In the genomic region with DNA sequence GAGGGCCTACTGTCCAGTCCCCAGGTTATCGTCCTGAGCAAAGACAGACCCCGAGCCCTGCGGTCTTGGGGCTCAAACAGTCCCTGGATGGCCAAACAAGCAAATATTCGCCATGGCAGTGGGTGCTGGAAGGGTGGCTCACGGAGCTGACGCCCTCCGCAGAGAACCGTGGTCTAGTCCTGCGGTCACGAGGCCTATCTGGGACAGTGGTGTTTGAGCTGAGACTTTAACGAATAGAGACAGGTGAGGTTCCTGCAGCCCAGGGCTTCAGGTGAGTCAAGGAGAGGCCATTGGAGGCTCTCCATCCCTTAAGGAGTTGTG, we compare ENCODE assay signal across 9 cellular contexts. TPM values are rescaled to one million over a fixed set of nuclear protein-coding genes. Genes with fewer than 3 reads are reported as not detected.
DNase-seq lines count a peak whose midpoint lies in the region; FAIRE-seq and TF ChIP-seq lines count a peak whose summit lies in the region.
"Had no signal": no experiment of that assay in that cellular context is flagged by ENCODE, and none has a peak within 500 bp of the region (broad histone marks: within the 10 kb centered on the region; RNA-seq: fewer than 3 reads in every experiment).

No MANE protein-coding gene starts in this region.

- peak overlapping the region; percentile 82 for H2AFZ ChIP-seq in Loucy (ENCODE audit: low read length)

- H3K27ac Mint-ChIP-seq in chondrocyte (ENCODE audit: unreplicated experiment) = peak overlapping the region; percentile 82

- peaks cover 0 to 6% (median 0%) of the 10 kb centered on the region in 11 experiments; a peak in 1 of 22 replicates for H3K36me3 ChIP-seq in BLaER1 treated with 17β-estradiol and CSF1 and Interleukin-3, amounts not matched to agents 10 nM and 100 nM
- H3K36me3 ChIP-seq in Loucy (ENCODE audit: insufficient read depth, low read length) = no peaks in the 10 kb centered on the region
- H3K36me3 ChIP-seq in mucosa of rectum (ENCODE audit: control insufficient read depth in 2 of 2, insufficient read depth in 2 of 2, low read length in 2 of 2) = no peaks in the 10 kb centered on the region

- peak overlapping the region; percentile 88 to 98 (median 95); a peak in 21 of 22 replicates for H3K27ac ChIP-seq in BLaER1 treated with 17β-estradiol and CSF1 and Interleukin-3, amounts not matched to agents 10 nM and 100 nM
- H3K27ac ChIP-seq in mucosa of rectum (ENCODE audit: low read depth in 2 of 2, low read length in 2 of 2) = peak overlapping the region; percentile 88 to 93

- H3K4me3 Mint-ChIP-seq in chondrocyte (ENCODE audit: unreplicated experiment) = peak overlapping the region; percentile 77

- no peaks in the 10 kb centered on the region for H3K36me3 Mint-ChIP-seq in chondrocyte (ENCODE audit: low read depth)

- H3K4me1 Mint-ChIP-seq in chondrocyte (ENCODE audit: low read depth) = peaks cover 20% of the 10 kb centered on the region

- peak overlapping the region; percentile 83 to 96 (median 91) for H3K4me2 ChIP-seq in BLaER1 treated with 17β-estradiol and CSF1 and Interleukin-3, amounts not matched to agents 10 nM and 100 nM
- H3K4me2 ChIP-seq in Loucy (ENCODE audit: low read depth, low read length, poor library complexity, severe bottlenecking) = peak overlapping the region; percentile 92

- no peak for FAIRE-seq in GM12891 (lab: Jason Lieb, UNC)
- FAIRE-seq: islet of Langerhans had no signal

- DNase-seq in chondrocyte (ENCODE audit: low spot score) (no peak), GM12891 (ENCODE audit: insufficient read length, low spot score) (no peak), GM10248 (ENCODE audit: extremely low spot score) (no peak)
- no peak for DNase-seq in stimulated activated CD4-positive, alpha-beta T cell treated with anti-CD3 and anti-CD28 coated beads, Interleukin-4, amount 100 ng/mL, for 4 hours
- no peak for DNase-seq in effector CD4-positive, alpha-beta T cell

- H3K27me3 ChIP-seq in BLaER1 treated with 17β-estradiol and CSF1 and Interleukin-3, amounts not matched to agents 10 nM and 100 nM = peaks cover 12 to 38% (median 28%) of the 10 kb centered on the region in 11 experiments; a peak in 20 of 22 replicates
- H3K27me3 ChIP-seq in Loucy (ENCODE audit: insufficient read depth, low read length, poor library complexity, severe bottlenecking) (peaks cover 33% of the 10 kb centered on the region), mucosa of rectum (ENCODE audit: control insufficient read depth in 2 of 2, insufficient read depth in 2 of 2, low read length in 2 of 2) (no peaks in the 10 kb centered on the region)

- H4K20me1 ChIP-seq in BLaER1 treated with 17β-estradiol and CSF1 and Interleukin-3, amounts not matched to agents 10 nM and 100 nM = peaks cover 0 to 11% (median 0%) of the 10 kb centered on the region in 11 experiments; a peak in 3 of 22 replicates
- H4K20me1 ChIP-seq in Loucy (ENCODE audit: insufficient read depth, low read length, poor library complexity, severe bottlenecking) = no peaks in the 10 kb centered on the region

- H3K9me3 ChIP-seq in BLaER1 treated with 17β-estradiol and CSF1 and Interleukin-3, amounts not matched to agents 10 nM and 100 nM (replicated peaks in 1 of 11) = peaks cover 0 to 15% (median 0%) of the 10 kb centered on the region in 11 experiments; a peak in 9 of 22 replicates
- H3K9me3 ChIP-seq in Loucy (ENCODE audit: insufficient read depth, low read depth, low read length) (no peaks in the 10 kb centered on the region), mucosa of rectum (ENCODE audit: control insufficient read depth in 2 of 2, low read length in 2 of 2) (no peaks in the 10 kb centered on the region)

- TF ChIP-seq CTCF in Loucy (conservative IDR thresholded peaks at IDR 0.05; ENCODE audit: low read length) (no peak), chondrocyte (IDR thresholded peaks at IDR 0.05) (no peak), GM10248 (IDR thresholded peaks at IDR 0.05; ENCODE audit: control extremely low read depth, extremely low read depth, low read depth, missing control alignments) (no peak)

- CTCF ChIA-PET in GM10248 (lab: Yijun Ruan, JAX) = interaction anchor here (0.8 to 1.8 kb wide), 6 partner anchors 10 to 541 kb away, joined by 3 to 9 read pairs (median 3); no protein-coding TSS in a partner anchor

- H3K79me2 ChIP-seq in Loucy (ENCODE audit: insufficient read depth, low read length) = peaks cover 6% of the 10 kb centered on the region; the same call in 1 of the 2 replicates

- peaks cover 5% of the 10 kb centered on the region; the same call in 1 of the 2 replicates for H3F3A ChIP-seq in Loucy (ENCODE audit: low read depth)

- POLR2A ChIA-PET in GM10248 (lab: Yijun Ruan, JAX) = interaction anchor here (0.6 to 0.8 kb wide), 2 partner anchors 265 to 657 kb away, joined by 3 to 5 read pairs; partner anchors contain the start of gene KBTBD8

- H3K9ac ChIP-seq in BLaER1 treated with 17β-estradiol and CSF1 and Interleukin-3, amounts not matched to agents 10 nM and 100 nM = peak overlapping the region; percentile 87 to 98 (median 96); a peak in 21 of 22 replicates
- H3K9ac ChIP-seq in Loucy (ENCODE audit: low read depth, low read length, poor library complexity, severe bottlenecking) (peak overlapping the region; percentile 85), mucosa of rectum (ENCODE audit: low read depth in 1 of 2, low read length in 2 of 2) (peak overlapping the region; percentile 88 to 95)

- no peaks in the 10 kb centered on the region for H3K9me3 Mint-ChIP-seq in chondrocyte (ENCODE audit: low read depth)

- peak overlapping the region; percentile 74 to 96 (median 88) for H3K4me3 ChIP-seq in BLaER1 treated with 17β-estradiol and CSF1 and Interleukin-3, amounts not matched to agents 10 nM and 100 nM
- H3K4me3 ChIP-seq in Loucy (ENCODE audit: low read length, poor library complexity, severe bottlenecking) (peak overlapping the region; percentile 77), mucosa of rectum (ENCODE audit: low read length in 2 of 2) (peak overlapping the region; percentile 87 to 98)

- no peaks in the 10 kb centered on the region for H3K27me3 Mint-ChIP-seq in chondrocyte (ENCODE audit: low read depth)

- no peaks in the 10 kb centered on the region for H3K9me2 ChIP-seq in Loucy (replicated peaks; ENCODE audit: low read depth, low read length)

- H3K4me1 ChIP-seq in BLaER1 treated with 17β-estradiol and CSF1 and Interleukin-3, amounts not matched to agents 10 nM and 100 nM = peaks cover 26 to 50% (median 43%) of the 10 kb centered on the region in 10 experiments
- H3K4me1 ChIP-seq in Loucy (ENCODE audit: insufficient read depth, low read length, poor library complexity, severe bottlenecking) = peaks cover 35% of the 10 kb centered on the region
- H3K4me1 ChIP-seq in mucosa of rectum (ENCODE audit: control insufficient read depth in 2 of 2, insufficient read depth in 2 of 2, low read length in 2 of 2) = peaks cover 28 to 31% of the 10 kb centered on the region in 2 donors

- TF ChIP-seq POLR2A in GM12891 (IDR thresholded peaks at IDR 0.05; ENCODE audit: low read depth, low read length) = no peak

TF ChIP-seq in GM12891, 5 proteins besides CTCF, POLR2A, EP300 and RAD21:
- TF ChIP-seq POLR2AphosphoS5 (IDR thresholded peaks at IDR 0.05; ENCODE audit: low read depth, low read length) (no peak), POU2F2 (IDR thresholded peaks at IDR 0.05; ENCODE audit: low read depth, low read length) (no peak), TAF1 (IDR thresholded peaks at IDR 0.05; ENCODE audit: low read depth, low read length) (no peak), PAX5 (IDR thresholded peaks at IDR 0.05; ENCODE audit: insufficient read depth, low read length, severe bottlenecking) (no peak), SPI1 (IDR thresholded peaks at IDR 0.05; ENCODE audit: low read depth, low read length) (no peak)

RNA-seq across cellular contexts. Expression of gene SUCLG2, which starts 0.4 kb away (rescaled TPM):
- total RNA-seq in chondrocyte = 22.0 to 28.0 TPM (median 24.3 TPM) in 3 replicates
- polyA plus RNA-seq in GM12891 (2012; ENCODE audit: low read depth, missing spikeins) = 34.4 TPM
